Comparison of ENCODE assay signal across 22 cellular contexts in genomic region chr21:38300180-38300579, GRCh38. TPM values are rescaled to one million over a fixed set of nuclear protein-coding genes. Genes with fewer than 3 reads are reported as not detected.
DNase-seq lines count a peak whose midpoint lies in the region; ATAC-seq and TF ChIP-seq lines count a peak whose summit lies in the region.
"Had no signal": no experiment of that assay in that cellular context is flagged by ENCODE, and none has a peak within 500 bp of the region (broad histone marks: within the 10 kb centered on the region; RNA-seq: fewer than 3 reads in every experiment).

No MANE protein-coding gene starts in this region.

- no peak for TF ChIP-seq CTCF in CD4-positive, alpha-beta T cell (IDR thresholded peaks at IDR 0.05)

- no peak for DNase-seq in CD4-positive, alpha-beta T cell
- DNase-seq in activated naive CD8-positive, alpha-beta T cell treated with anti-CD3 and anti-CD28 coated beads for 36 hours, result no peak
- DNase-seq in mesenchymal stem cell (peak; percentile 53), NCI-H524 (lab: John Stamatoyannopoulos, UW) (no peak), right cardiac atrium (no peak)
- DNase-seq: colonic mucosa, DMS79 treated with DMSO at 0.1 percent for 48 hours, gastrocnemius medialis, KG1, left ventricle myocardium superior, NCI-H1092 treated with DMSO at 0.1 percent for 48 hours, NCI-H69, T1000 had no signal

- peaks cover 59% of the 10 kb centered on the region for H3K4me1 ChIP-seq in BLaER1
- H3K4me1 ChIP-seq in mesenchymal stem cell (ENCODE audit: control insufficient read depth, insufficient read depth, low read depth, low read length), result peaks cover 10% of the 10 kb centered on the region
- H3K4me1 ChIP-seq in right cardiac atrium (ENCODE audit: control insufficient read depth, insufficient read depth, low read length), result peaks cover 7% of the 10 kb centered on the region
- H3K4me1 ChIP-seq: colonic mucosa, prostate gland had no signal

- H2BK12ac ChIP-seq in mesenchymal stem cell (ENCODE audit: low read length in 2 of 2), result no peak overlapping the region

- H3K27me3 ChIP-seq in BLaER1 (no peaks in the 10 kb centered on the region), mesenchymal stem cell (ENCODE audit: control insufficient read depth in 1 of 2, insufficient read depth in 1 of 2, low read length in 2 of 2) (no peaks in the 10 kb centered on the region), right cardiac atrium (ENCODE audit: control insufficient read depth, insufficient read depth) (no peaks in the 10 kb centered on the region)
- no peaks in the 10 kb centered on the region for H3K27me3 ChIP-seq in CD4-positive, alpha-beta T cell (ENCODE audit: control insufficient read depth, insufficient read depth, low read length)
- H3K27me3 ChIP-seq: colonic mucosa, gastrocnemius medialis, SJSA1, tibial nerve had no signal

- H3K18ac ChIP-seq in mesenchymal stem cell (ENCODE audit: low read depth in 1 of 2, low read length in 2 of 2), result peak overlapping the region in 1 of 2 experiments; percentile 16

- peaks cover 5% of the 10 kb centered on the region for H3K79me1 ChIP-seq in mesenchymal stem cell (replicated peaks; ENCODE audit: low read length, poor library complexity, severe bottlenecking)

- 84% methylated on average over 3 of the region's 6 CpGs for WGBS in mesenchymal stem cell
- WGBS in right cardiac atrium, result 63% methylated on average over 6 of the region's 6 CpGs

- peaks cover 65% of the 10 kb centered on the region for H3K4me1 Mint-ChIP-seq in CD4-positive, alpha-beta T cell (ENCODE audit: low read depth)
- peaks cover 34% of the 10 kb centered on the region for H3K4me1 Mint-ChIP-seq in activated naive CD8-positive, alpha-beta T cell treated with anti-CD3 and anti-CD28 coated beads for 36 hours
- H3K4me1 Mint-ChIP-seq: CD4-positive, CD25-positive, alpha-beta regulatory T cell; stimulated activated memory B cell treated with anti-CD40 and anti-IgM and Interleukin-4, amounts not matched to agents 10 μg/mL and 1 μg/mL and 100 μg/mL, for 72 hours had no signal

- H3K36me3 ChIP-seq in BLaER1, result no peaks in the 10 kb centered on the region
- H3K36me3 ChIP-seq in mesenchymal stem cell (ENCODE audit: control insufficient read depth in 1 of 2, insufficient read depth in 2 of 2, low read depth in 1 of 2, low read length in 2 of 2), result peaks cover 6 to 33% of the 10 kb centered on the region in 2 experiments
- H3K36me3 ChIP-seq: colonic mucosa, gastrocnemius medialis, prostate gland, SJSA1, tibial nerve had no signal

- no peaks in the 10 kb centered on the region for H4K20me1 ChIP-seq in BLaER1

- H3K9ac ChIP-seq in BLaER1 (no peak overlapping the region), mesenchymal stem cell (ENCODE audit: low read length) (peak overlapping the region; percentile 83)

- H3K14ac ChIP-seq in mesenchymal stem cell (ENCODE audit: low read length in 2 of 2), result no peak overlapping the region

- H3K4me3 ChIP-seq in BLaER1 (no peak overlapping the region), mesenchymal stem cell (ENCODE audit: insufficient read depth in 1 of 2, low read depth in 1 of 2, low read length in 2 of 2) (peak overlapping the region in 1 of 2 experiments; percentile 40), right cardiac atrium (ENCODE audit: low read length) (no peak overlapping the region)
- H3K4me3 ChIP-seq: colonic mucosa, gastrocnemius medialis, prostate gland, SJSA1, tibial nerve had no signal

- H3K4me3 Mint-ChIP-seq in CD4-positive, alpha-beta T cell, result peak overlapping the region; percentile 55
- H3K4me3 Mint-ChIP-seq in activated naive CD8-positive, alpha-beta T cell treated with anti-CD3 and anti-CD28 coated beads for 36 hours, result no peak overlapping the region
- H3K4me3 Mint-ChIP-seq: CD4-positive, CD25-positive, alpha-beta regulatory T cell; stimulated activated memory B cell treated with anti-CD40 and anti-IgM and Interleukin-4, amounts not matched to agents 10 μg/mL and 1 μg/mL and 100 μg/mL, for 72 hours had no signal

- H3K9me3 ChIP-seq in BLaER1, result 0 out of 2 replicates have a peak, but pooled peaks cover 3% of the 10 kb centered on the region
- no peaks in the 10 kb centered on the region for H3K9me3 ChIP-seq in CD4-positive, alpha-beta T cell (ENCODE audit: control insufficient read depth, low read length)
- H3K9me3 ChIP-seq in mesenchymal stem cell (ENCODE audit: control insufficient read depth, low read length), result no peaks in the 10 kb centered on the region
- H3K9me3 ChIP-seq in right cardiac atrium (ENCODE audit: control insufficient read depth, low read length), result no peaks in the 10 kb centered on the region
- H3K9me3 ChIP-seq: colonic mucosa, gastrocnemius medialis, prostate gland, SJSA1, tibial nerve had no signal

- no peak overlapping the region for H2BK5ac ChIP-seq in mesenchymal stem cell (ENCODE audit: low read depth, low read length, poor library complexity, severe bottlenecking)

- CTCF ChIA-PET in CD4-positive, alpha-beta T cell (lab: Charles Lee), result interaction anchor here (1.8 kb wide), 1 partner anchor 52 kb away, joined by 5 read pairs; no protein-coding TSS in a partner anchor

- no peak overlapping the region for H2BK120ac ChIP-seq in mesenchymal stem cell (ENCODE audit: low read depth, low read length)

- peak overlapping the region; percentile 88 for H3K27ac Mint-ChIP-seq in CD4-positive, alpha-beta T cell
- peak overlapping the region; percentile 64 for H3K27ac Mint-ChIP-seq in activated naive CD8-positive, alpha-beta T cell treated with anti-CD3 and anti-CD28 coated beads for 36 hours
- H3K27ac Mint-ChIP-seq: CD4-positive, CD25-positive, alpha-beta regulatory T cell; stimulated activated memory B cell treated with anti-CD40 and anti-IgM and Interleukin-4, amounts not matched to agents 10 μg/mL and 1 μg/mL and 100 μg/mL, for 72 hours had no signal

- peak overlapping the region; percentile 78 for H2AK5ac ChIP-seq in mesenchymal stem cell (ENCODE audit: low read length, severe bottlenecking)

- H3K36me3 Mint-ChIP-seq in CD4-positive, alpha-beta T cell (ENCODE audit: low read depth), result no peaks in the 10 kb centered on the region
- H3K36me3 Mint-ChIP-seq in activated naive CD8-positive, alpha-beta T cell treated with anti-CD3 and anti-CD28 coated beads for 36 hours, result no peaks in the 10 kb centered on the region
- H3K36me3 Mint-ChIP-seq: CD4-positive, CD25-positive, alpha-beta regulatory T cell; stimulated activated memory B cell treated with anti-CD40 and anti-IgM and Interleukin-4, amounts not matched to agents 10 μg/mL and 1 μg/mL and 100 μg/mL, for 72 hours had no signal

- no peak overlapping the region for H2BK15ac ChIP-seq in mesenchymal stem cell (ENCODE audit: low read depth, poor library complexity, severe bottlenecking)

- intact Hi-C loops in CD4-positive, alpha-beta T cell (cut with DNase I, micrococcal nuclease), result no loop called here
- intact Hi-C loops in right cardiac atrium (cut with DNase I), result no loop called here

- H3K27ac ChIP-seq in BLaER1, result no peak overlapping the region
- no peak overlapping the region for H3K27ac ChIP-seq in CD4-positive, alpha-beta T cell (ENCODE audit: low read depth, low read length)
- peak overlapping the region; percentile 4 for H3K27ac ChIP-seq in mesenchymal stem cell (ENCODE audit: low read length, poor library complexity, severe bottlenecking)
- no peak overlapping the region for H3K27ac ChIP-seq in right cardiac atrium (ENCODE audit: low read length)
- H3K27ac ChIP-seq: colonic mucosa, gastrocnemius medialis, prostate gland, SJSA1, tibial nerve had no signal

- no peak overlapping the region for H3K4ac ChIP-seq in mesenchymal stem cell (ENCODE audit: low read depth in 1 of 2, low read length in 2 of 2)

- ATAC-seq in CD4-positive, alpha-beta T cell (ENCODE audit: poor library complexity), result peak; percentile 56
- ATAC-seq in esophagus mucosa (no peak), right cardiac atrium (no peak)
- ATAC-seq: activated CD4-positive, CD25-positive, alpha-beta regulatory T cell treated with anti-CD3 and anti-CD28 coated beads, Interleukin-2, amount 50 U/mL, for 24 hours; gastrocnemius medialis; left ventricle myocardium superior; stimulated activated memory B cell treated with anti-CD40 and anti-IgM and Interleukin-4, amounts not matched to agents 10 μg/mL and 1 μg/mL and 100 μg/mL, for 72 hours had no signal

- no peak overlapping the region for H3K23ac ChIP-seq in mesenchymal stem cell (ENCODE audit: low read length in 2 of 2)

- POLR2A ChIA-PET in CD4-positive, alpha-beta T cell (lab: Charles Lee), result interaction anchor here (0.6 to 1.7 kb wide), 2 partner anchors 17 to 24 kb away, joined by 4 read pairs; no protein-coding TSS in a partner anchor

- no peak overlapping the region for H4K91ac ChIP-seq in mesenchymal stem cell (ENCODE audit: low read length)

- peak overlapping the region; percentile 75 for H3K4me2 ChIP-seq in BLaER1
- H3K4me2 ChIP-seq in mesenchymal stem cell (ENCODE audit: low read length, poor library complexity, severe bottlenecking), result no peak overlapping the region

- no peak overlapping the region for H2AFZ ChIP-seq in mesenchymal stem cell (ENCODE audit: low read depth, low read length)

- H3K27me3 Mint-ChIP-seq in CD4-positive, alpha-beta T cell, result no peaks in the 10 kb centered on the region
- H3K27me3 Mint-ChIP-seq in activated naive CD8-positive, alpha-beta T cell treated with anti-CD3 and anti-CD28 coated beads for 36 hours, result peaks cover 3% of the 10 kb centered on the region

- H3K9me3 Mint-ChIP-seq in CD4-positive, alpha-beta T cell, result no peaks in the 10 kb centered on the region
- no peaks in the 10 kb centered on the region for H3K9me3 Mint-ChIP-seq in activated naive CD8-positive, alpha-beta T cell treated with anti-CD3 and anti-CD28 coated beads for 36 hours
- H3K9me3 Mint-ChIP-seq: stimulated activated memory B cell treated with anti-CD40 and anti-IgM and Interleukin-4, amounts not matched to agents 10 μg/mL and 1 μg/mL and 100 μg/mL, for 72 hours had no signal

- no peak overlapping the region for H4K8ac ChIP-seq in mesenchymal stem cell (ENCODE audit: low read length)

RNA-seq across cellular contexts. Expression of gene KCNJ15, which starts 43.4 kb away (rescaled TPM):
- under 1 TPM in 1 of 2 experiments, not detected in 1; 0.19 TPM for total RNA-seq in CD4-positive, alpha-beta T cell
- total RNA-seq in activated naive CD8-positive, alpha-beta T cell treated with anti-CD3 and anti-CD28 coated beads for 36 hours, result 1 to 10 TPM in 1 of 2 experiments, under 1 TPM in 1; 0.36 to 1.1 TPM
- polyA plus RNA-seq in mesenchymal stem cell (2013, experiment 1 of 2), result 0.99 TPM
- 1.00 TPM for polyA plus RNA-seq in mesenchymal stem cell (2013, experiment 2 of 2)
- total RNA-seq in esophagus mucosa (15.5 TPM), right cardiac atrium (under 1 TPM; 0.31 to 0.97 (median 0.62) TPM)
- polyA plus RNA-seq in right cardiac atrium, result 0.18 TPM
- total RNA-seq: OCI-LY7 had no signal
- polyA plus RNA-seq: CD4-positive, CD25-positive, alpha-beta regulatory T cell had no signal
